Comparison of ENCODE assay signal across 1 cellular context in the genomic region with DNA sequence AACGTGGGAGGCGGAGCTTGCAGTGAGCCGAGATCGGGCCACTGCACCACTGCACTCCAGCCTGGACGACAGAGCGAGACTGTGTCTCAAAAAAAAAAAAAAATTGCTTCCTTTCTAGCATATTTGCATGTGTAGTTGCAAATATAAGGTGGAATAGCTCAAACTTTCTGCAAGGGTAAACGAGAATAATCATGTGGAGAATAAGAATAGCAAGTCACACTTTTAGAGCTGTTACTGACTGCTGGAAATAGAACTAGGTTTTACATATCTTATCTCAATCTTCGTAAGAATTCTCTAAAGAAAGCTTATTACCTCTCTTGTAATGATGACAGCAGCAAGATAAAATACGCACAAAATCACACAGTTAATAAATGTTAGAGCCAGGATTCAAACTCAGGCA.
TF ChIP-seq lines count a peak whose summit lies in the region.

No MANE protein-coding gene starts in this region.

TF ChIP-seq in WTC11, 78 proteins besides CTCF, POLR2A, EP300 and RAD21 (continued from another document):
- TF ChIP-seq, protein P1, sequence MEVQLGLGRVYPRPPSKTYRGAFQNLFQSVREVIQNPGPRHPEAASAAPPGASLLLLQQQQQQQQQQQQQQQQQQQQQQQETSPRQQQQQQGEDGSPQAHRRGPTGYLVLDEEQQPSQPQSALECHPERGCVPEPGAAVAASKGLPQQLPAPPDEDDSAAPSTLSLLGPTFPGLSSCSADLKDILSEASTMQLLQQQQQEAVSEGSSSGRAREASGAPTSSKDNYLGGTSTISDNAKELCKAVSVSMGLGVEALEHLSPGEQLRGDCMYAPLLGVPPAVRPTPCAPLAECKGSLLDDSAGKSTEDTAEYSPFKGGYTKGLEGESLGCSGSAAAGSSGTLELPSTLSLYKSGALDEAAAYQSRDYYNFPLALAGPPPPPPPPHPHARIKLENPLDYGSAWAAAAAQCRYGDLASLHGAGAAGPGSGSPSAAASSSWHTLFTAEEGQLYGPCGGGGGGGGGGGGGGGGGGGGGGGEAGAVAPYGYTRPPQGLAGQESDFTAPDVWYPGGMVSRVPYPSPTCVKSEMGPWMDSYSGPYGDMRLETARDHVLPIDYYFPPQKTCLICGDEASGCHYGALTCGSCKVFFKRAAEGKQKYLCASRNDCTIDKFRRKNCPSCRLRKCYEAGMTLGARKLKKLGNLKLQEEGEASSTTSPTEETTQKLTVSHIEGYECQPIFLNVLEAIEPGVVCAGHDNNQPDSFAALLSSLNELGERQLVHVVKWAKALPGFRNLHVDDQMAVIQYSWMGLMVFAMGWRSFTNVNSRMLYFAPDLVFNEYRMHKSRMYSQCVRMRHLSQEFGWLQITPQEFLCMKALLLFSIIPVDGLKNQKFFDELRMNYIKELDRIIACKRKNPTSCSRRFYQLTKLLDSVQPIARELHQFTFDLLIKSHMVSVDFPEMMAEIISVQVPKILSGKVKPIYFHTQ (CRISPR knock-in tag; IDR thresholded peaks at IDR 0.05) = no peak
- TF ChIP-seq SMAD3 (CRISPR knock-in tag; IDR thresholded peaks at IDR 0.05; ENCODE audit: borderline replicate concordance) (no peak), TP53 (CRISPR knock-in tag; IDR thresholded peaks at IDR 0.05) (no peak), ZNF416 (CRISPR knock-in tag; IDR thresholded peaks at IDR 0.05) (no peak), ZNF219 (CRISPR knock-in tag; IDR thresholded peaks at IDR 0.05; ENCODE audit: borderline replicate concordance) (no peak), CREM (CRISPR knock-in tag; IDR thresholded peaks at IDR 0.05) (no peak), MYBL2 (CRISPR knock-in tag; IDR thresholded peaks at IDR 0.05) (no peak), ZNF317 (CRISPR knock-in tag; IDR thresholded peaks at IDR 0.05; ENCODE audit: borderline replicate concordance, low read depth) (no peak)
